28 cellular contexts compared by ENCODE assay signal in the genomic region with DNA sequence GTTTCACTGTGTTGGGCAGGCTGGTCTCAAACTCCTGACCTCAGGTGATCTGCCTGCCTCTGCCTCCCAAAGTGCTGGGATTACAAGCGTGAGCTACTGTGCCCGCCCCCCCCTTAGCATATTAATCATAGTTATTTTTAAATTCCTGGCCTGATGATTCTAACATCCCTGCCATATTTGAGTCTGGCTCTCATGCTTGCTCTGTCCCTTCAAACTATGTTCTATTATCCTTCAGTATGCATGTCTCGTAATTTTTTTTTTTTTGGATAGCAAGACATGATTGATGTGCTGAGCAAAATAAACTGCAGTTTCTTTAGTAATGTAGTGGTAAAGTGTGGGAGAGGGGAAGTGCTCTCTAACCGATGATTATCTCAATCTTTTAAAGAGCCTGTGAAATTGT. TPM values are rescaled to one million over a fixed set of nuclear protein-coding genes. Genes with fewer than 3 reads are reported as not detected.
DNase-seq lines count a peak whose midpoint lies in the region; ATAC-seq and TF ChIP-seq lines count a peak whose summit lies in the region.
"Had no signal": no experiment of that assay in that cellular context is flagged by ENCODE, and none has a peak within 500 bp of the region (broad histone marks: within the 10 kb centered on the region; RNA-seq: fewer than 3 reads in every experiment).

No MANE protein-coding gene starts in this region.

- peaks cover 5% of the 10 kb centered on the region for H3K36me3 Mint-ChIP-seq in mesothelial cell of epicardium
- H3K36me3 Mint-ChIP-seq: activated naive CD4-positive, alpha-beta T cell treated with anti-CD3 and anti-CD28 coated beads, Interleukin-2, amount 50 U/mL, for 72 hours; CD4-positive, CD25-positive, alpha-beta regulatory T cell; naive thymus-derived CD4-positive, alpha-beta T cell; stimulated activated effector memory CD8-positive, alpha-beta T cell treated with anti-CD3 and anti-CD28 coated beads, Interleukin-12 subunit alpha, Interleukin-12 subunit beta, amount 100 ng/mL, for 72 hours had no signal

- 23 to 43% (median 32%) methylated on average over 4 of the region's 4 CpGs for WGBS in heart left ventricle, 4 donors

- H3K4me3 Mint-ChIP-seq in mesothelial cell of epicardium = no peak overlapping the region
- H3K4me3 Mint-ChIP-seq in stimulated activated naive CD8-positive, alpha-beta T cell treated with anti-CD3 and anti-CD28 coated beads, Interleukin-15, amount 100 ng/mL, for 72 hours = no peak overlapping the region
- H3K4me3 Mint-ChIP-seq: activated CD4-positive, alpha-beta T cell treated with anti-CD3 and anti-CD28 coated beads, Interleukin-2, amount 10 ng/mL, durations not matched to agents 24 days and 14 days; naive thymus-derived CD4-positive, alpha-beta T cell; stimulated activated effector memory CD8-positive, alpha-beta T cell treated with anti-CD3 and anti-CD28 coated beads, Interleukin-12 subunit alpha, Interleukin-12 subunit beta, amount 100 ng/mL, for 72 hours had no signal

- intact Hi-C loops in heart left ventricle (cut with DNase I) = no loop called here
- intact Hi-C loops in left ventricle myocardium inferior (cut with micrococcal nuclease) = no loop called here
- intact Hi-C loops in vagina (cut with DNase I) = no loop called here

- peak; percentile 47 to 92 (median 82) for ATAC-seq in heart left ventricle
- ATAC-seq in stimulated activated naive CD8-positive, alpha-beta T cell treated with anti-CD3 and anti-CD28 coated beads, Interleukin-15, amount 100 ng/mL, for 72 hours = no peak
- ATAC-seq: A549; activated naive CD4-positive, alpha-beta T cell treated with anti-CD3 and anti-CD28 coated beads, Interleukin-2, amount 50 U/mL, for 72 hours; naive thymus-derived CD4-positive, alpha-beta T cell; stimulated activated effector memory CD8-positive, alpha-beta T cell treated with anti-CD3 and anti-CD28 coated beads, Interleukin-12 subunit alpha, Interleukin-12 subunit beta, amount 100 ng/mL, for 72 hours; upper lobe of right lung had no signal

- peak overlapping the region; percentile 44 for H3K27ac Mint-ChIP-seq in mesothelial cell of epicardium
- H3K27ac Mint-ChIP-seq in stimulated activated naive CD8-positive, alpha-beta T cell treated with anti-CD3 and anti-CD28 coated beads, Interleukin-15, amount 100 ng/mL, for 72 hours = no peak overlapping the region
- H3K27ac Mint-ChIP-seq: activated CD4-positive, alpha-beta T cell treated with anti-CD3 and anti-CD28 coated beads, Interleukin-2, amount 10 ng/mL, durations not matched to agents 24 days and 14 days; activated naive CD4-positive, alpha-beta T cell treated with anti-CD3 and anti-CD28 coated beads, Interleukin-2, amount 50 U/mL, for 72 hours; naive thymus-derived CD4-positive, alpha-beta T cell; stimulated activated effector memory CD8-positive, alpha-beta T cell treated with anti-CD3 and anti-CD28 coated beads, Interleukin-12 subunit alpha, Interleukin-12 subunit beta, amount 100 ng/mL, for 72 hours had no signal

- DNase-seq in heart left ventricle = no peak
- DNase-seq in left ventricle myocardium inferior = no peak
- DNase-seq in NCI-H2227 (lab: John Stamatoyannopoulos, UW; ENCODE audit: unreplicated experiment) = peak; percentile 38
- DNase-seq in mesothelial cell of epicardium (ENCODE audit: low spot score in 2 of 2, unreplicated experiment in 2 of 2) = no peak
- no peak for DNase-seq in vagina (ENCODE audit: extremely low spot score in 2 of 2)
- no peak for DNase-seq in HK-2 (ENCODE audit: unreplicated experiment)
- no peak for DNase-seq in stimulated activated naive CD4-positive, alpha-beta T cell treated with Interleukin-2 at 50 U/mL for 16 hours (lab: John Stamatoyannopoulos, UW)
- DNase-seq in stimulated activated naive CD8-positive, alpha-beta T cell treated with anti-CD3 and anti-CD28 coated beads, Interleukin-15, amount 100 ng/mL, for 72 hours = no peak
- DNase-seq: activated CD4-positive, alpha-beta T cell treated with anti-CD3 and anti-CD28 coated beads, Interleukin-2, amount 10 ng/mL, durations not matched to agents 24 days and 14 days; activated CD8-positive, alpha-beta memory T cell treated with anti-CD3 and anti-CD28 coated beads for 24 hours; AML-193; anterior cingulate cortex; CD4-positive, CD25-positive, alpha-beta regulatory T cell; DND-41; islet precursor cell; Kasumi-1; naive thymus-derived CD4-positive, alpha-beta T cell; NCI-H146; NCI-H446; NCI-H774; T1000; upper lobe of right lung had no signal

- H3K36me3 ChIP-seq in heart left ventricle (no peaks in the 10 kb centered on the region), left ventricle myocardium inferior (no peaks in the 10 kb centered on the region), vagina (no peaks in the 10 kb centered on the region)
- H3K36me3 ChIP-seq: upper lobe of right lung had no signal

- TF ChIP-seq CTCF in heart left ventricle (IDR thresholded peaks at IDR 0.05) = no peak
- TF ChIP-seq CTCF in left ventricle myocardium inferior (IDR thresholded peaks at IDR 0.05; ENCODE audit: borderline replicate concordance) = no peak
- no peak for TF ChIP-seq CTCF in mesothelial cell of epicardium (IDR thresholded peaks at IDR 0.05; ENCODE audit: unreplicated experiment)
- no peak for TF ChIP-seq CTCF in vagina (IDR thresholded peaks at IDR 0.05)

- H3K4me1 ChIP-seq in heart left ventricle = peaks cover 0 to 16% (median 0%) of the 10 kb centered on the region in 12 donors
- peaks cover 8% of the 10 kb centered on the region for H3K4me1 ChIP-seq in left ventricle myocardium inferior
- H3K4me1 ChIP-seq in vagina = peaks cover 12% of the 10 kb centered on the region
- H3K4me1 ChIP-seq: upper lobe of right lung had no signal

- H3K4me1 Mint-ChIP-seq in mesothelial cell of epicardium = peaks cover 25% of the 10 kb centered on the region
- no peaks in the 10 kb centered on the region for H3K4me1 Mint-ChIP-seq in stimulated activated naive CD8-positive, alpha-beta T cell treated with anti-CD3 and anti-CD28 coated beads, Interleukin-15, amount 100 ng/mL, for 72 hours
- H3K4me1 Mint-ChIP-seq: activated CD4-positive, alpha-beta T cell treated with anti-CD3 and anti-CD28 coated beads, Interleukin-2, amount 10 ng/mL, durations not matched to agents 24 days and 14 days; CD4-positive, CD25-positive, alpha-beta regulatory T cell; stimulated activated effector memory CD8-positive, alpha-beta T cell treated with anti-CD3 and anti-CD28 coated beads, Interleukin-12 subunit alpha, Interleukin-12 subunit beta, amount 100 ng/mL, for 72 hours had no signal

- H3K27ac ChIP-seq in heart left ventricle = peak overlapping the region in 1 of 12 donors; percentile 50
- H3K27ac ChIP-seq in left ventricle myocardium inferior (replicated peaks) = no peak overlapping the region
- peak overlapping the region; percentile 27 for H3K27ac ChIP-seq in vagina
- H3K27ac ChIP-seq: A549, HL-60, upper lobe of right lung had no signal

- no peaks in the 10 kb centered on the region for H3K27me3 ChIP-seq in heart left ventricle
- peaks cover 17% of the 10 kb centered on the region for H3K27me3 ChIP-seq in left ventricle myocardium inferior (ENCODE audit: low read depth)
- H3K27me3 ChIP-seq in vagina = no peaks in the 10 kb centered on the region
- H3K27me3 ChIP-seq: upper lobe of right lung had no signal

- H3K9me3 ChIP-seq in heart left ventricle = peaks cover 0 to 5% (median 0%) of the 10 kb centered on the region in 12 donors
- no peaks in the 10 kb centered on the region for H3K9me3 ChIP-seq in left ventricle myocardium inferior (replicated peaks)
- no peaks in the 10 kb centered on the region for H3K9me3 ChIP-seq in vagina
- H3K9me3 ChIP-seq: upper lobe of right lung had no signal

- TF ChIP-seq POLR2A in heart left ventricle (IDR thresholded peaks at IDR 0.05) (no peak), vagina (IDR thresholded peaks at IDR 0.05) (no peak)

- H3K4me3 ChIP-seq in heart left ventricle (no peak overlapping the region), left ventricle myocardium inferior (no peak overlapping the region), vagina (no peak overlapping the region)
- H3K4me3 ChIP-seq: A549, upper lobe of right lung had no signal

- peaks cover 2% of the 10 kb centered on the region for H3K27me3 Mint-ChIP-seq in mesothelial cell of epicardium (ENCODE audit: low read depth)
- peaks cover 49% of the 10 kb centered on the region for H3K27me3 Mint-ChIP-seq in stimulated activated naive CD8-positive, alpha-beta T cell treated with anti-CD3 and anti-CD28 coated beads, Interleukin-15, amount 100 ng/mL, for 72 hours

- peaks cover 10% of the 10 kb centered on the region for H3K9me3 Mint-ChIP-seq in mesothelial cell of epicardium
- no peaks in the 10 kb centered on the region for H3K9me3 Mint-ChIP-seq in stimulated activated naive CD8-positive, alpha-beta T cell treated with anti-CD3 and anti-CD28 coated beads, Interleukin-15, amount 100 ng/mL, for 72 hours
- H3K9me3 Mint-ChIP-seq: activated CD4-positive, alpha-beta T cell treated with anti-CD3 and anti-CD28 coated beads, Interleukin-2, amount 10 ng/mL, durations not matched to agents 24 days and 14 days; activated naive CD4-positive, alpha-beta T cell treated with anti-CD3 and anti-CD28 coated beads, Interleukin-2, amount 50 U/mL, for 72 hours; stimulated activated effector memory CD8-positive, alpha-beta T cell treated with anti-CD3 and anti-CD28 coated beads, Interleukin-12 subunit alpha, Interleukin-12 subunit beta, amount 100 ng/mL, for 72 hours had no signal

RNA-seq across cellular contexts. Expression of a gene that starts 34.4 kb away (rescaled TPM):
- total RNA-seq in heart left ventricle = not detected
- under 1 TPM in 1 of 2 donors, not detected in 1; 0.11 TPM for polyA plus RNA-seq in heart left ventricle
- not detected for total RNA-seq in left ventricle myocardium inferior
- 2.7 to 3.9 TPM (median 3.6 TPM) in 3 replicates for total RNA-seq in mesothelial cell of epicardium
- total RNA-seq in vagina = 0.74 TPM
- total RNA-seq: CD4-positive, CD25-positive, alpha-beta regulatory T cell; pulmonary artery endothelial cell; skeletal muscle tissue had no signal
- polyA plus RNA-seq: CD4-positive, CD25-positive, alpha-beta regulatory T cell; naive thymus-derived CD4-positive, alpha-beta T cell had no signal

RNA-seq across cellular contexts. Expression of a gene that starts 38.5 kb away (rescaled TPM):
- total RNA-seq in heart left ventricle (100 to 1,000 TPM in 3 of 9 donors, 10 to 100 TPM in 6; 10.2 to 897 (median 55.4) TPM), left ventricle myocardium inferior (45.8 TPM), mesothelial cell of epicardium (3,780 to 4,004 TPM (median 3,972 TPM) in 3 replicates), vagina (171 TPM)
- 100 to 1,000 TPM in 1 of 2 donors, 10 to 100 TPM in 1; 17.2 to 109 TPM for polyA plus RNA-seq in heart left ventricle
- polyA plus RNA-seq: CD4-positive, CD25-positive, alpha-beta regulatory T cell; naive thymus-derived CD4-positive, alpha-beta T cell had no signal
